ENCODE assay signal across 14 cellular contexts in the genomic region with DNA sequence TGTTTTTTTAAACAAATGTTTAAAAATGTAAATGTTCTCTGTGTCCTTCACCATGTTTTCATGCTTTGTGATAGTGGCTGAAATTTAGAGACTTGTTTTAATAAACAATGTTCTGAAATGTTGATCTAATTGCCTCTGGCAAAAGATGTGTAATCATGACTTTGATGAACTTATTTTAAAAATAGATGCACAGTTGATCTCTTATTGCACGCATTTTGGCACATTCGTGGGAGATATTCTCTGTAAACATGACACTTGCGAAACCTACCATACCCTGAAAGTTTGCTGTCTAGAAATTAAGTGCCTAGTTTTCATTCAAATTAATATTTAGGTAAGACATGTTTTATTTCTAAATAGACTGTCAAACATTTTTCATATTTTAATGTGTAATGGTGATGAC.
DNase-seq lines count a peak whose midpoint lies in the region; ATAC-seq and TF ChIP-seq lines count a peak whose summit lies in the region.
"Had no signal": no experiment of that assay in that cellular context is flagged by ENCODE, and none has a peak within 500 bp of the region (broad histone marks: within the 10 kb centered on the region; RNA-seq: fewer than 3 reads in every experiment).

No MANE protein-coding gene starts in this region.

- H3K9ac ChIP-seq in neural progenitor cell, result no peak overlapping the region

- H3K36me3 ChIP-seq in neural progenitor cell, result peaks cover 5% of the 10 kb centered on the region

- H3K36me3 Mint-ChIP-seq in neural progenitor cell, result peaks cover 32% of the 10 kb centered on the region
- no peaks in the 10 kb centered on the region for H3K36me3 Mint-ChIP-seq in activated naive CD4-positive, alpha-beta T cell treated with anti-CD3 and anti-CD28 coated beads, Interleukin-2, amount 10 ng/mL, durations not matched to agents 7 days and 5 days

- no peak for DNase-seq in caudate nucleus (lab: John Stamatoyannopoulos, UW)
- DNase-seq in neural progenitor cell (ENCODE audit: low spot score), result no peak
- no peak for DNase-seq in HUDEP-2 (lab: John Stamatoyannopoulos, UW; ENCODE audit: unreplicated experiment in 76 of 76)
- DNase-seq in GF-D8 (lab: John Stamatoyannopoulos, UW), result no peak
- no peak for DNase-seq in activated naive CD4-positive, alpha-beta T cell treated with anti-CD3 and anti-CD28 coated beads, Interleukin-2, amount 10 ng/mL, durations not matched to agents 7 days and 5 days
- DNase-seq: activated CD8-positive, alpha-beta T cell treated with anti-CD3 and anti-CD28 coated beads for 36 hours; H7; left colon; NCI-H187 treated with DMSO at 0.1 percent for 48 hours; SJCRH30; stimulated activated CD8-positive, alpha-beta memory T cell treated with anti-CD3 and anti-CD28 coated beads, Interleukin-4, amount 100 ng/mL, for 48 hours had no signal

- peaks cover 31% of the 10 kb centered on the region for H3K4me1 ChIP-seq in neural progenitor cell

- H3K27ac Mint-ChIP-seq in neural progenitor cell, result no peak overlapping the region
- no peak overlapping the region for H3K27ac Mint-ChIP-seq in activated naive CD4-positive, alpha-beta T cell treated with anti-CD3 and anti-CD28 coated beads, Interleukin-2, amount 10 ng/mL, durations not matched to agents 7 days and 5 days
- H3K27ac Mint-ChIP-seq: activated CD8-positive, alpha-beta T cell treated with anti-CD3 and anti-CD28 coated beads for 36 hours had no signal

- peaks cover 3% of the 10 kb centered on the region for H3K27me3 Mint-ChIP-seq in neural progenitor cell (ENCODE audit: insufficient read depth, low read depth)
- no peaks in the 10 kb centered on the region for H3K27me3 Mint-ChIP-seq in activated naive CD4-positive, alpha-beta T cell treated with anti-CD3 and anti-CD28 coated beads, Interleukin-2, amount 10 ng/mL, durations not matched to agents 7 days and 5 days

- no peak for TF ChIP-seq CTCF in neural progenitor cell (IDR thresholded peaks at IDR 0.05)

- no peak overlapping the region for H3K4me3 ChIP-seq in neural progenitor cell
- H3K4me3 ChIP-seq: SJCRH30 had no signal

- peaks cover 88% of the 10 kb centered on the region for H3K79me2 ChIP-seq in neural progenitor cell (ENCODE audit: low read depth)

- H3K4me1 Mint-ChIP-seq in neural progenitor cell, result peaks cover 29% of the 10 kb centered on the region
- H3K4me1 Mint-ChIP-seq in activated naive CD4-positive, alpha-beta T cell treated with anti-CD3 and anti-CD28 coated beads, Interleukin-2, amount 10 ng/mL, durations not matched to agents 7 days and 5 days, result no peaks in the 10 kb centered on the region

- peak overlapping the region; percentile 26 for H3K27ac ChIP-seq in caudate nucleus (ENCODE audit: low read depth, low read length)
- peak overlapping the region; percentile 50 for H3K27ac ChIP-seq in neural progenitor cell
- H3K27ac ChIP-seq: SJCRH30 had no signal

- ATAC-seq in GM18511 (IDR thresholded peaks at IDR 0.05; ENCODE audit: unreplicated experiment) (peak; percentile 4), HG02798 (IDR thresholded peaks at IDR 0.05; ENCODE audit: poor library complexity, unreplicated experiment) (peak; percentile 11), HG02852 (IDR thresholded peaks at IDR 0.05; ENCODE audit: unreplicated experiment) (no peak)
- ATAC-seq: activated CD8-positive, alpha-beta T cell treated with anti-CD3 and anti-CD28 coated beads for 36 hours; left colon had no signal

- H3F3A ChIP-seq in neural progenitor cell (ENCODE audit: low read depth), result peaks cover 34% of the 10 kb centered on the region

- H3K4me2 ChIP-seq in neural progenitor cell, result peak overlapping the region; percentile 49

- CTCF ChIA-PET in activated naive CD4-positive, alpha-beta T cell treated with anti-CD3 and anti-CD28 coated beads, Interleukin-2, amount 10 ng/mL, durations not matched to agents 7 days and 5 days (lab: Charles Lee), result no interaction called here

- H3K4me3 Mint-ChIP-seq in neural progenitor cell, result no peak overlapping the region
- H3K4me3 Mint-ChIP-seq in activated naive CD4-positive, alpha-beta T cell treated with anti-CD3 and anti-CD28 coated beads, Interleukin-2, amount 10 ng/mL, durations not matched to agents 7 days and 5 days, result no peak overlapping the region
- H3K4me3 Mint-ChIP-seq: activated CD8-positive, alpha-beta T cell treated with anti-CD3 and anti-CD28 coated beads for 36 hours had no signal

- peaks cover 15% of the 10 kb centered on the region for H3K9me3 Mint-ChIP-seq in neural progenitor cell
- H3K9me3 Mint-ChIP-seq in activated naive CD4-positive, alpha-beta T cell treated with anti-CD3 and anti-CD28 coated beads, Interleukin-2, amount 10 ng/mL, durations not matched to agents 7 days and 5 days, result no peaks in the 10 kb centered on the region
- H3K9me3 Mint-ChIP-seq: activated CD8-positive, alpha-beta T cell treated with anti-CD3 and anti-CD28 coated beads for 36 hours had no signal

- H3K27me3 ChIP-seq in neural progenitor cell, result no peaks in the 10 kb centered on the region
- H3K27me3 ChIP-seq: SJCRH30 had no signal

- H4K20me1 ChIP-seq in neural progenitor cell (ENCODE audit: low read depth), result peaks cover 63% of the 10 kb centered on the region

- H3K9me3 ChIP-seq in neural progenitor cell (ENCODE audit: low read depth), result no peaks in the 10 kb centered on the region
- H3K9me3 ChIP-seq: SJCRH30 had no signal

- H2AFZ ChIP-seq in neural progenitor cell (replicated peaks), result no peak overlapping the region
